ENCODE assay signal across 13 cellular contexts in genomic region chr2:54975175-54975574, GRCh38.
"Had no signal": no experiment of that assay in that cellular context is flagged by ENCODE, and none has a peak within 500 bp of the region (broad histone marks: within the 10 kb centered on the region; RNA-seq: fewer than 3 reads in every experiment).

No MANE protein-coding gene starts in this region.

- H3K27me3 Mint-ChIP-seq: activated CD8-positive, alpha-beta T cell treated with anti-CD3 and anti-CD28 coated beads for 36 hours; dendritic cell treated with granulocyte-macrophage colony-stimulating factor and Interleukin-4, amounts not matched to agents 40 ng/mL and 50 ng/mL, for 4 days; naive B cell had no signal

- H3K27ac Mint-ChIP-seq: activated CD8-positive, alpha-beta T cell treated with anti-CD3 and anti-CD28 coated beads for 36 hours; dendritic cell treated with granulocyte-macrophage colony-stimulating factor and Interleukin-4, amounts not matched to agents 40 ng/mL and 50 ng/mL, for 4 days; mesothelial cell of epicardium; T-helper 2 cell treated with Interferon-gamma antibody and Interleukin-4, amounts not matched to agents 5 μg/mL and 100 μg/mL, for 36 hours had no signal

- H3K4me3 ChIP-seq: prostate gland, sigmoid colon had no signal

- H3K27ac ChIP-seq: prostate gland had no signal

- H3K4me3 Mint-ChIP-seq: activated CD8-positive, alpha-beta T cell treated with anti-CD3 and anti-CD28 coated beads for 36 hours; dendritic cell treated with granulocyte-macrophage colony-stimulating factor and Interleukin-4, amounts not matched to agents 40 ng/mL and 50 ng/mL, for 4 days; mesothelial cell of epicardium; naive B cell; T-helper 2 cell treated with Interferon-gamma antibody and Interleukin-4, amounts not matched to agents 5 μg/mL and 100 μg/mL, for 36 hours had no signal

- H3K27me3 ChIP-seq: sigmoid colon had no signal

- DNase-seq: activated CD8-positive, alpha-beta memory T cell treated with anti-CD3 and anti-CD28 coated beads, Interleukin-2, amount 50 U/mL, for 4 hours; activated CD8-positive, alpha-beta T cell treated with anti-CD3 and anti-CD28 coated beads for 36 hours; activated naive CD4-positive, alpha-beta T cell; hypothalamus; naive B cell; sigmoid colon; stimulated activated CD4-positive, alpha-beta T cell treated with anti-CD3 and anti-CD28 coated beads, Interleukin-4, amount 100 ng/mL, for 1 hour; stimulated activated CD8-positive, alpha-beta memory T cell treated with anti-CD3 and anti-CD28 coated beads, Interleukin-4, amount 100 ng/mL, for 48 hours; stimulated activated naive CD8-positive, alpha-beta T cell treated with anti-CD3 and anti-CD28 coated beads, Interleukin-15, Interleukin-2, amounts not matched to agents 100 U/mL and 50 U/mL, for 24 hours had no signal

- H3K9me3 Mint-ChIP-seq: activated CD8-positive, alpha-beta T cell treated with anti-CD3 and anti-CD28 coated beads for 36 hours; dendritic cell treated with granulocyte-macrophage colony-stimulating factor and Interleukin-4, amounts not matched to agents 40 ng/mL and 50 ng/mL, for 4 days; mesothelial cell of epicardium; naive B cell; T-helper 2 cell treated with Interferon-gamma antibody and Interleukin-4, amounts not matched to agents 5 μg/mL and 100 μg/mL, for 36 hours had no signal

- H3K9me3 ChIP-seq: prostate gland, sigmoid colon had no signal

- H3K36me3 ChIP-seq: prostate gland had no signal
